ENCODE assay signal across 16 cellular contexts in the genomic region with DNA sequence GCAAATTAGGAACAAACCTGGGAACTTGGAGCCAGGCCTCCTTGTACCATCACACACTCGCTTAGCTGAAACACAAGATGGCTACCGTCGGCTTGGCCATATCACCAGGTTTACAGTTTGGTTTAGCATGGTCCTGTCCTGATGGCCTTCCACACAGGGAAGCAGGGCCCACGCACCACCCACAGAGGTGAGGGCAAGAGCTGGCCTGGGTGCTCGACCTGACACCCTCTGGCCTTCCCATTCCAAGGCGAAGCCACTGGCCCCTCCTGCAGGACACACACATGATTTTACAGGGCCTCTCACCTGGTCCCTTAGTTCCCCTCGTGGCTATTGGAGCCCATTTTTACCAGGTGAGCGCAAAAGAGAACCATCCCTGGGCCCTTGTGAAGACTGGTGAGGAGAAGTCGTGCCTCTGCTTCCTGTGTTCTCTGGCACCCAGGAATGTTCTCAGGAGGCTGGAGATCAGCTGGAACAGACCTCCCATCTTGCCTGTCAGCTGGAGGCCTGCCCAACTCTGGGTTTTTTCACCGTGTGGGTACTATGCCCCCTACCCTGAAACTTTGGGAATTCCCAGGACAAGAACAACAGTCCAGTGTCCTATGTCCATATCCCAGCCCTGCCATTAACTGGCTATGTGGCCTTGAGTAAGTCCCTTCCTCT. TPM values are rescaled to one million over a fixed set of nuclear protein-coding genes. Genes with fewer than 3 reads are reported as not detected.
DNase-seq lines count a peak whose midpoint lies in the region; ATAC-seq and TF ChIP-seq lines count a peak whose summit lies in the region.
"Had no signal": no experiment of that assay in that cellular context is flagged by ENCODE, and none has a peak within 500 bp of the region (broad histone marks: within the 10 kb centered on the region; RNA-seq: fewer than 3 reads in every experiment).

No MANE protein-coding gene starts in this region.

- H3K36me3 ChIP-seq in right atrium auricular region (no peaks in the 10 kb centered on the region), osteoblast (ENCODE audit: insufficient read depth, low read length) (no peaks in the 10 kb centered on the region), upper lobe of right lung (no peaks in the 10 kb centered on the region)
- H3K36me3 ChIP-seq: suprapubic skin had no signal

- no peak for TF ChIP-seq CTCF in right atrium auricular region (IDR thresholded peaks at IDR 0.05)
- TF ChIP-seq CTCF in coronary artery (IDR thresholded peaks at IDR 0.05): no peak
- TF ChIP-seq CTCF in osteoblast (IDR thresholded peaks at IDR 0.05; ENCODE audit: extremely low read depth, low read depth, low read length): no peak
- no peak for TF ChIP-seq CTCF in upper lobe of right lung (IDR thresholded peaks at IDR 0.05)

- H3K4me1 ChIP-seq in right atrium auricular region (peaks cover 3 to 84% of the 10 kb centered on the region in 2 donors), osteoblast (ENCODE audit: insufficient read depth, low read length) (peaks cover 39% of the 10 kb centered on the region), upper lobe of right lung (peaks cover 25% of the 10 kb centered on the region)

- H3K4me3 ChIP-seq in right atrium auricular region (no peak overlapping the region), coronary artery (no peak overlapping the region), osteoblast (ENCODE audit: insufficient read depth, low read length) (no peak overlapping the region), upper lobe of right lung (no peak overlapping the region)
- H3K4me3 ChIP-seq: K562, lung, suprapubic skin had no signal

- no peaks in the 10 kb centered on the region for H4K20me1 ChIP-seq in osteoblast (ENCODE audit: insufficient read depth, low read length)

- DNase-seq in right atrium auricular region (ENCODE audit: low spot score) (no peak), cardiac septum (ENCODE audit: low spot score) (no peak), coronary artery (ENCODE audit: low spot score) (no peak), osteoblast (ENCODE audit: insufficient read length, low spot score, missing footprints) (peak; percentile 45), upper lobe of right lung (peak; percentile 50), NCI-H187 (lab: John Stamatoyannopoulos, UW) (no peak)
- DNase-seq in activated T-helper 2 cell treated with anti-CD3 and anti-CD28 coated beads, Interferon-gamma antibody, Interleukin-2, Interleukin-4, amounts not matched to agents 10 μg/mL and 5 μg/mL and 100 μg/mL, durations not matched to agents 14 hours and 24 hours and 36 hours (ENCODE audit: low spot score): no peak
- no peak for DNase-seq in naive thymus-derived CD8-positive, alpha-beta T cell
- DNase-seq: activated CD4-positive, alpha-beta T cell treated with anti-CD3 and anti-CD28 coated beads, Interleukin-2, amount 10 ng/mL, durations not matched to agents 7 days and 5 days; effector CD4-positive, alpha-beta T cell; NCI-H226; occipital lobe; stimulated activated CD4-positive, alpha-beta T cell treated with anti-CD3 and anti-CD28 coated beads, Interleukin-15, amount 100 ng/mL, for 24 hours had no signal

- H3K27me3 ChIP-seq in right atrium auricular region (no peaks in the 10 kb centered on the region), osteoblast (ENCODE audit: insufficient read depth, low read length) (no peaks in the 10 kb centered on the region), upper lobe of right lung (no peaks in the 10 kb centered on the region)
- H3K27me3 ChIP-seq: suprapubic skin had no signal

- H3K4me3 Mint-ChIP-seq in activated T-helper 2 cell treated with anti-CD3 and anti-CD28 coated beads, Interferon-gamma antibody, Interleukin-2, Interleukin-4, amounts not matched to agents 10 μg/mL and 5 μg/mL and 100 μg/mL, durations not matched to agents 14 hours and 24 hours and 36 hours (ENCODE audit: low read depth): no peak overlapping the region
- H3K4me3 Mint-ChIP-seq in naive thymus-derived CD8-positive, alpha-beta T cell: no peak overlapping the region
- H3K4me3 Mint-ChIP-seq: activated CD4-positive, alpha-beta T cell treated with anti-CD3 and anti-CD28 coated beads, Interleukin-2, amount 10 ng/mL, durations not matched to agents 7 days and 5 days had no signal

- H3K4me2 ChIP-seq in osteoblast (ENCODE audit: insufficient read depth, low read length): no peak overlapping the region

- H3K9me3 ChIP-seq in right atrium auricular region (no peaks in the 10 kb centered on the region), osteoblast (ENCODE audit: low read depth, low read length) (no peaks in the 10 kb centered on the region), upper lobe of right lung (no peaks in the 10 kb centered on the region)
- H3K9me3 ChIP-seq: suprapubic skin had no signal

- no peaks in the 10 kb centered on the region for H3K79me2 ChIP-seq in osteoblast (ENCODE audit: insufficient read depth, low read length)

- POLR2A ChIA-PET in naive thymus-derived CD8-positive, alpha-beta T cell (lab: Charles Lee): no interaction called here

- intact Hi-C loops in cardiac septum (cut with DNase I) (loop anchor here (5.0 kb wide), 1 partner anchor 382 kb away; no protein-coding TSS in a partner anchor), upper lobe of right lung (cut with DNase I) (no loop called here)
- intact Hi-C loops in activated T-helper 2 cell treated with anti-CD3 and anti-CD28 coated beads, Interferon-gamma antibody, Interleukin-2, Interleukin-4, amounts not matched to agents 10 μg/mL and 5 μg/mL and 100 μg/mL, durations not matched to agents 14 hours and 24 hours and 36 hours (cut with micrococcal nuclease): no loop called here

- peak overlapping the region; percentile 78 to 83 for H3K27ac ChIP-seq in right atrium auricular region
- peak overlapping the region; percentile 38 to 84 for H3K27ac ChIP-seq in coronary artery
- H3K27ac ChIP-seq in osteoblast (ENCODE audit: low read depth, low read length): peak overlapping the region; percentile 69
- no peak overlapping the region for H3K27ac ChIP-seq in upper lobe of right lung
- H3K27ac ChIP-seq: suprapubic skin had no signal

- no peaks in the 10 kb centered on the region for H3K9me3 Mint-ChIP-seq in activated T-helper 2 cell treated with anti-CD3 and anti-CD28 coated beads, Interferon-gamma antibody, Interleukin-2, Interleukin-4, amounts not matched to agents 10 μg/mL and 5 μg/mL and 100 μg/mL, durations not matched to agents 14 hours and 24 hours and 36 hours
- peaks cover 0 to 1% (median 0%) of the 10 kb centered on the region in 9 donors for H3K9me3 Mint-ChIP-seq in naive thymus-derived CD8-positive, alpha-beta T cell
- H3K9me3 Mint-ChIP-seq: activated CD4-positive, alpha-beta T cell treated with anti-CD3 and anti-CD28 coated beads, Interleukin-2, amount 10 ng/mL, durations not matched to agents 7 days and 5 days had no signal

- no peak overlapping the region for H3K27ac Mint-ChIP-seq in activated T-helper 2 cell treated with anti-CD3 and anti-CD28 coated beads, Interferon-gamma antibody, Interleukin-2, Interleukin-4, amounts not matched to agents 10 μg/mL and 5 μg/mL and 100 μg/mL, durations not matched to agents 14 hours and 24 hours and 36 hours
- peak overlapping the region in 4 of 10 donors; percentile 11 to 38 (median 16) for H3K27ac Mint-ChIP-seq in naive thymus-derived CD8-positive, alpha-beta T cell

- no peaks in the 10 kb centered on the region for H3K4me1 Mint-ChIP-seq in activated T-helper 2 cell treated with anti-CD3 and anti-CD28 coated beads, Interferon-gamma antibody, Interleukin-2, Interleukin-4, amounts not matched to agents 10 μg/mL and 5 μg/mL and 100 μg/mL, durations not matched to agents 14 hours and 24 hours and 36 hours (ENCODE audit: low read depth)
- peaks cover 0 to 7% (median 4%) of the 10 kb centered on the region in 4 donors for H3K4me1 Mint-ChIP-seq in naive thymus-derived CD8-positive, alpha-beta T cell

- ATAC-seq in upper lobe of right lung: no peak
- ATAC-seq in naive thymus-derived CD8-positive, alpha-beta T cell: no peak
- ATAC-seq: K562 had no signal

- no peaks in the 10 kb centered on the region for H3K36me3 Mint-ChIP-seq in activated T-helper 2 cell treated with anti-CD3 and anti-CD28 coated beads, Interferon-gamma antibody, Interleukin-2, Interleukin-4, amounts not matched to agents 10 μg/mL and 5 μg/mL and 100 μg/mL, durations not matched to agents 14 hours and 24 hours and 36 hours (ENCODE audit: low read depth)
- peaks cover 0 to 7% (median 0%) of the 10 kb centered on the region in 3 donors for H3K36me3 Mint-ChIP-seq in naive thymus-derived CD8-positive, alpha-beta T cell

- no peak overlapping the region for H2AFZ ChIP-seq in osteoblast (ENCODE audit: low read length)

- H3K27me3 Mint-ChIP-seq in activated T-helper 2 cell treated with anti-CD3 and anti-CD28 coated beads, Interferon-gamma antibody, Interleukin-2, Interleukin-4, amounts not matched to agents 10 μg/mL and 5 μg/mL and 100 μg/mL, durations not matched to agents 14 hours and 24 hours and 36 hours (ENCODE audit: low read depth): no peaks in the 10 kb centered on the region
- no peaks in the 10 kb centered on the region for H3K27me3 Mint-ChIP-seq in naive thymus-derived CD8-positive, alpha-beta T cell
- H3K27me3 Mint-ChIP-seq: activated CD4-positive, alpha-beta T cell treated with anti-CD3 and anti-CD28 coated beads, Interleukin-2, amount 10 ng/mL, durations not matched to agents 7 days and 5 days had no signal

RNA-seq across cellular contexts. Expression of a gene that starts 53.0 kb away (rescaled TPM):
- 100 to 1,000 TPM in 1 of 2 donors, 10 to 100 TPM in 1; 54.0 to 116 TPM for total RNA-seq in right atrium auricular region
- total RNA-seq in cardiac septum: 65.4 TPM
- 64.5 and 86.9 TPM in 2 replicates for total RNA-seq in osteoblast
- 123 TPM for total RNA-seq in upper lobe of right lung
- total RNA-seq in activated T-helper 2 cell treated with anti-CD3 and anti-CD28 coated beads, Interferon-gamma antibody, Interleukin-2, Interleukin-4, amounts not matched to agents 10 μg/mL and 5 μg/mL and 100 μg/mL, durations not matched to agents 14 hours and 24 hours and 36 hours: 146 and 156 TPM in 2 replicates
- total RNA-seq in naive thymus-derived CD8-positive, alpha-beta T cell: 1 to 10 TPM; 1.2 to 1.6 TPM
- 1 to 10 TPM in 1 of 3 donors, under 1 TPM in 2; 0.46 to 6.5 (median 0.85) TPM for polyA plus RNA-seq in naive thymus-derived CD8-positive, alpha-beta T cell

Comparison
In these comparisons a context has a peak if more than half of its experiments do, and no peak if none do; other contexts are left out.
1. DNase-seq: peak in osteoblast (single experiment) and upper lobe of right lung (single experiment); none in right atrium auricular region (single experiment), cardiac septum (single experiment), coronary artery (single experiment), NCI-H187 (0 of 2), activated T-helper 2 cell treated with anti-CD3 and anti-CD28 coated beads, Interferon-gamma antibody, Interleukin-2, Interleukin-4, amounts not matched to agents 10 μg/mL and 5 μg/mL and 100 μg/mL, durations not matched to agents 14 hours and 24 hours and 36 hours (single experiment) and naive thymus-derived CD8-positive, alpha-beta T cell (0 of 10).
2. RNA of a gene that starts 53.0 kb away (total RNA-seq): 146 to 156 TPM in activated T-helper 2 cell treated with anti-CD3 and anti-CD28 coated beads, Interferon-gamma antibody, Interleukin-2, Interleukin-4, amounts not matched to agents 10 μg/mL and 5 μg/mL and 100 μg/mL, durations not matched to agents 14 hours and 24 hours and 36 hours, 123 TPM in upper lobe of right lung (single experiment), 54.0 to 116 TPM in right atrium auricular region, 64.5 to 86.9 TPM in osteoblast and 65.4 TPM in cardiac septum (single experiment); 1.2 to 1.6 TPM in naive thymus-derived CD8-positive, alpha-beta T cell; every median in the first group is over 10 times any median in the second.